ENCODE assay signal across 8 cellular contexts in the genomic region with DNA sequence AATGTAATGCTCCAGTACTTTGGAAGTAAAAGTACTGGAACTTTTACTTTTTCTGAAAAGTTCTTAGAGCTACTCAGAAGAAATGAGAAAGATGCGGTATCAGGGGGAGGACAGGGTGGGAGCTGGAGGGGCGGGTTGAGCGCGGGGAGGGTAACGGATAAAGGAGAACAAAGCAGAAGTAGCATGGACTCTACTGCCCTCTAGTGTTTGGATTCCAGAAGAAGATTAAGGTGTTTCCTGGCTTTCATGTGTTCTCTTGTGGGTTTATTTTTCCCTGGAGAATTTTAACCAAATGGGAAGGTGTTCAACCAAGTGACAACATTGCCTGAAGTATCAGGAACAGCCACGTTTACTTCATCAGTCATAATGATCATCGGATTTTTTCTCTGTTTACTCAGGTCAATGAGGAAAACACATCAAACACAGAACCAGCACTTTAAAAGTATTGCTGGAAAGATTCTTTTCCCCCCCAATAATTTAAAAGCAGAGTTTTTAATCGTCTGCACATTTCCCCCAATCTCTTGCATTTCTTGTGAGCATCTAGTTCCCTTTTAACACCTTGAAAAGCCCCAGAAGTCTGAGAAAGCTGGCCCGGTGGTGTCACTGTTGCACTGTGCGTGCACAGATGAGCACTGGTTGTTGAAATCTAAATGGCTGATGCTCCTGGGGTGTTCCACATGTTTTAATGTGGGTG.
A peak's percentile ranks its signal among the peaks of the same experiment; 100 is the strongest.
DNase-seq lines count a peak whose midpoint lies in the region; ATAC-seq and TF ChIP-seq lines count a peak whose summit lies in the region.

No MANE protein-coding gene starts in this region.

- no peak overlapping the region; the same call in 1 of the 2 replicates for H3K4me3 ChIP-seq in PC-9

- H3K9me3 ChIP-seq in PC-9 (ENCODE audit: insufficient read depth, low read depth): no peaks in the 10 kb centered on the region

- H3K4me2 ChIP-seq in PC-9: peak overlapping the region; percentile 66

- TF ChIP-seq CTCF in LNCAP (IDR thresholded peaks at IDR 0.05): peak; percentile 67
- TF ChIP-seq CTCF in PC-9 (conservative IDR thresholded peaks at IDR 0.05): peak; percentile 78

- no peaks in the 10 kb centered on the region for H3K9me2 ChIP-seq in PC-9 (ENCODE audit: insufficient read depth)

- intact Hi-C loops in PC-9 (cut with micrococcal nuclease; ENCODE audit: unreplicated experiment): loop anchor here (2.0 to 5.0 kb wide), 3 partner anchors 54 to 387 kb away; no protein-coding TSS in a partner anchor

- POLR2A ChIA-PET in PC-9 (lab: Charles Lee; ENCODE audit: unreplicated experiment): no interaction called here

- no peaks in the 10 kb centered on the region for H3K27me3 ChIP-seq in PC-9 (ENCODE audit: insufficient read depth, low read depth)

- no peaks in the 10 kb centered on the region for H3K36me3 ChIP-seq in PC-9 (ENCODE audit: low read depth)

- H3K79me2 ChIP-seq in PC-9 (ENCODE audit: low read depth): no peaks in the 10 kb centered on the region

- H4K20me1 ChIP-seq in PC-9 (ENCODE audit: insufficient read depth): no peaks in the 10 kb centered on the region

- CTCF ChIA-PET in PC-9 (lab: Charles Lee): interaction anchor here (0.5 to 2.1 kb wide), 3 partner anchors 8 to 165 kb away, joined by 3 to 5 read pairs (median 4); no protein-coding TSS in a partner anchor

- no peak overlapping the region for H3K27ac ChIP-seq in PC-9

- peaks cover 9% of the 10 kb centered on the region for H3K4me1 ChIP-seq in PC-9 (replicated peaks; ENCODE audit: insufficient read depth)

- ATAC-seq in GM19395 (IDR thresholded peaks at IDR 0.05; ENCODE audit: unreplicated experiment): peak; percentile 73
- ATAC-seq in HG03457 (IDR thresholded peaks at IDR 0.05; ENCODE audit: unreplicated experiment): no peak

- DNase-seq in AG20443 (ENCODE audit: low spot score): peak; percentile 81
- DNase-seq in PC-9: peak in 1 of 2 experiments; percentile 5
- peak; percentile 37 for DNase-seq in epidermal melanocyte (ENCODE audit: insufficient read length, low spot score)
- peak; percentile 62 for DNase-seq in myocyte (ENCODE audit: low read depth)
- DNase-seq in stimulated activated CD4-positive, alpha-beta T cell treated with anti-CD3 and anti-CD28 coated beads, Interleukin-4, amount 100 ng/mL, for 1 hour: no peak

- peak overlapping the region; percentile 69; the same call in 1 of the 2 replicates for H2AFZ ChIP-seq in PC-9

- BruUV-seq in PC-9 (replicated peaks; lab: Mats Ljungman, UMichigan): no TSS peak

- H3F3A ChIP-seq in PC-9 (ENCODE audit: insufficient read depth, low read depth): peaks cover 5% of the 10 kb centered on the region; the same call in 1 of the 2 replicates
